8 cellular contexts compared by ENCODE assay signal in the genomic region with DNA sequence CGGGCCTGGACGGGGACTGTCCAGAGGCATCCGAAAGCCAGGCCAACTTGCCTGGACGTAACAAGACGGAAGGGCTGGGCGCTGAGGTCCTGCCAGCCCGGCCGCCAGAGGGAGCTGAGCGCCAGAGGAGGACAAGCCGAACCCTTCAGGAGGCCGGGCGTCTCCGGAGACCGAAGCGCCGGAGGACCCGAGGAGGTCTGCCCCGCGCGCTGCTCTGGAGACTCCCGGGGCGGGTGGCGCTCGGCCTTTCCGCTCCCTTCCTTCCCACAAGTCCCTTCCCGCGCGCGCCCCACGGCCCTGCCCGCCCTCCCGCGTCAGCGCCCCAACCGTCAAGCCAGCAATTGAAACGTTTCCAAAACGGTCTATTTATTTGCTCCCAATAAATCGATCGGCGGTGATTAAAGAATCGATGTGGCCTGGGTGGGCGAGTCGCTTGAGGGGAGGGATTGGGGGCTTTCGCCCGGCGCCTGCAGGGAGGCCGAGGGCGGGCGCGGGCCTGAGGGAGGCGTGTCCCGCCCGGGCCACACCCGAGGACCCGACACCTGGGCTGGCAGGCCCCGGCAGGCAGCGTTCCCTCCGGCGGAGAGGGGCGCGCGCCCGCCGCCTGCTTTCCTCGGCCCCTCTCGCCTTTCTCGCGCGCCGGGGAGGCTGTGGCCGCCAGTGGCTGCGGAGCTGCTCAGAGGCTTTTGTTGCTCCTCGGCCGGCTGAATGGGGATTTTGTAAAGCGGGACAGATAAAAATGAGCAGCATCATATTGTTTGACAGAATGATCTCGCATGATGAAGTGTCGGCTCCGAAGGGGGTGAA. TPM values are rescaled to one million over a fixed set of nuclear protein-coding genes. Genes with fewer than 3 reads are reported as not detected.
DNase-seq lines count a peak whose midpoint lies in the region; ATAC-seq and TF ChIP-seq lines count a peak whose summit lies in the region.

No MANE protein-coding gene starts in this region.

- peaks cover 16% of the 10 kb centered on the region for H3K36me3 Mint-ChIP-seq in activated CD4-positive, alpha-beta memory T cell treated with anti-CD3 and anti-CD28 coated beads for 36 hours
- H3K36me3 Mint-ChIP-seq in nephron progenitor cell (ENCODE audit: low read depth) = no peaks in the 10 kb centered on the region

- H3K4me3 ChIP-seq in BJ (ENCODE audit: low read depth, low read length) = peak overlapping the region; percentile 28
- peak overlapping the region; percentile 24 for H3K4me3 ChIP-seq in fibroblast of mammary gland (ENCODE audit: control insufficient read depth, low read depth, low read length)
- no peak overlapping the region for H3K4me3 ChIP-seq in aorta (ENCODE audit: low read length in 2 of 2)

- H3K4me1 Mint-ChIP-seq in activated CD4-positive, alpha-beta memory T cell treated with anti-CD3 and anti-CD28 coated beads for 36 hours (ENCODE audit: low read depth) = peaks cover 29% of the 10 kb centered on the region
- peaks cover 17% of the 10 kb centered on the region for H3K4me1 Mint-ChIP-seq in nephron progenitor cell

- WGBS in aorta, 2 donors = 1 to 3% methylated on average over 58 to 78 of the region's 78 CpGs

- peaks cover 2% of the 10 kb centered on the region for H3K9me3 ChIP-seq in aorta (ENCODE audit: control insufficient read depth, low read length)

- H3K36me3 ChIP-seq in BJ (ENCODE audit: control insufficient read depth, insufficient read depth, low read length) = no peaks in the 10 kb centered on the region
- no peaks in the 10 kb centered on the region for H3K36me3 ChIP-seq in aorta (ENCODE audit: control insufficient read depth in 1 of 2, insufficient read depth in 2 of 2, low read length in 1 of 2)

- no peaks in the 10 kb centered on the region for H3K4me1 ChIP-seq in aorta (ENCODE audit: control insufficient read depth in 1 of 2, insufficient read depth in 2 of 2, low read length in 2 of 2)

- H3K27me3 ChIP-seq in BJ (ENCODE audit: control insufficient read depth, insufficient read depth, low read length) = peaks cover 48% of the 10 kb centered on the region
- no peaks in the 10 kb centered on the region for H3K27me3 ChIP-seq in aorta (ENCODE audit: control insufficient read depth in 1 of 2, insufficient read depth in 2 of 2, low read length in 1 of 2)

- H3K4me3 Mint-ChIP-seq in activated CD4-positive, alpha-beta memory T cell treated with anti-CD3 and anti-CD28 coated beads for 36 hours = peak overlapping the region; percentile 53
- H3K4me3 Mint-ChIP-seq in nephron progenitor cell = peak overlapping the region; percentile 76

- intact Hi-C loops in activated CD4-positive, alpha-beta memory T cell treated with anti-CD3 and anti-CD28 coated beads for 36 hours (cut with micrococcal nuclease) = loop anchor here (1.0 to 10.0 kb wide), 3 partner anchors 10 to 928 kb away; no protein-coding TSS in a partner anchor
- intact Hi-C loops in aorta (cut with DNase I) = no loop called here

- TF ChIP-seq CTCF in BJ (IDR thresholded peaks at IDR 0.05; ENCODE audit: insufficient read depth, low read depth, low read length) (peak; percentile 70), fibroblast of mammary gland (conservative IDR thresholded peaks at IDR 0.05; ENCODE audit: control insufficient read depth, insufficient read depth, low read depth, low read length) (peak; percentile 32), nephron progenitor cell (IDR thresholded peaks at IDR 0.05) (peak; percentile 56)

- H3K27ac ChIP-seq in aorta (ENCODE audit: low read depth in 1 of 2, low read length in 2 of 2) = no peak overlapping the region

- H3K27ac Mint-ChIP-seq in activated CD4-positive, alpha-beta memory T cell treated with anti-CD3 and anti-CD28 coated beads for 36 hours = no peak overlapping the region
- no peak overlapping the region for H3K27ac Mint-ChIP-seq in nephron progenitor cell

- peaks cover 67% of the 10 kb centered on the region for H3K27me3 Mint-ChIP-seq in activated CD4-positive, alpha-beta memory T cell treated with anti-CD3 and anti-CD28 coated beads for 36 hours
- peaks cover 99% of the 10 kb centered on the region for H3K27me3 Mint-ChIP-seq in nephron progenitor cell (ENCODE audit: low read depth, poor library complexity)

- ATAC-seq in GM19043 (IDR thresholded peaks at IDR 0.05; ENCODE audit: low read depth, unreplicated experiment) = peak; percentile 52
- ATAC-seq in HG03342 (IDR thresholded peaks at IDR 0.05; ENCODE audit: unreplicated experiment) = peak; percentile 73
- ATAC-seq in aorta (ENCODE audit: low FRiP score) = peak; percentile 63

- H3K9me3 Mint-ChIP-seq in activated CD4-positive, alpha-beta memory T cell treated with anti-CD3 and anti-CD28 coated beads for 36 hours = peaks cover 3% of the 10 kb centered on the region
- peaks cover 17% of the 10 kb centered on the region for H3K9me3 Mint-ChIP-seq in nephron progenitor cell

- no peak for DNase-seq in BJ (ENCODE audit: low read depth)
- DNase-seq in NCI-H446 (lab: John Stamatoyannopoulos, UW) = peak; percentile 55 to 86
- DNase-seq in activated CD4-positive, alpha-beta memory T cell treated with anti-CD3 and anti-CD28 coated beads for 36 hours = peak; percentile 72
- peak; percentile 63 for DNase-seq in fibroblast of mammary gland (ENCODE audit: low read depth)
- peak; percentile 76 for DNase-seq in nephron progenitor cell
- peak; percentile 81 to 84 for DNase-seq in aorta

- POLR2A ChIA-PET in BJ (lab: Charles Lee) = no interaction called here
- POLR2A ChIA-PET in activated CD4-positive, alpha-beta memory T cell treated with anti-CD3 and anti-CD28 coated beads for 36 hours (lab: Charles Lee) = no interaction called here

- CTCF ChIA-PET in BJ (lab: Yijun Ruan, JAX) = interaction anchor here (0.5 to 2.3 kb wide), 7 partner anchors 10 to 221 kb away, joined by 3 to 7 read pairs (median 3); no protein-coding TSS in a partner anchor
- CTCF ChIA-PET in activated CD4-positive, alpha-beta memory T cell treated with anti-CD3 and anti-CD28 coated beads for 36 hours (lab: Charles Lee) = interaction anchor here (0.7 to 2.8 kb wide), 7 partner anchors 9 to 476 kb away, joined by 3 to 11 read pairs (median 4); no protein-coding TSS in a partner anchor

RNA-seq across cellular contexts. Expression of a gene that starts 5.2 kb away (rescaled TPM):
- not detected in 2 replicates for polyA plus RNA-seq in BJ (2011; rRNA removed)
- polyA minus RNA-seq in BJ (2011; rRNA and poly(A)+ RNA removed) = not detected in 2 replicates
- not detected for total RNA-seq in activated CD4-positive, alpha-beta memory T cell treated with anti-CD3 and anti-CD28 coated beads for 36 hours
- total RNA-seq in aorta = 1 to 10 TPM in 1 of 2 donors, under 1 TPM in 1; 0.52 to 1.7 TPM
- polyA plus RNA-seq in aorta = not detected

RNA-seq across cellular contexts. Expression of a gene that starts 50.2 kb away (rescaled TPM):
- polyA plus RNA-seq in BJ (2011; rRNA removed) (3.1 and 7.6 TPM in 2 replicates), aorta (1 to 10 TPM; 2.4 to 8.9 TPM)
- 1.7 and 2.7 TPM in 2 replicates for polyA minus RNA-seq in BJ (2011; rRNA and poly(A)+ RNA removed)
- total RNA-seq in activated CD4-positive, alpha-beta memory T cell treated with anti-CD3 and anti-CD28 coated beads for 36 hours = 10 to 100 TPM; 16.0 to 18.8 TPM
- total RNA-seq in aorta = 10 to 100 TPM in 1 of 2 donors, 1 to 10 TPM in 1; 7.9 to 11.0 TPM

Comparison
In these comparisons a context has a peak if more than half of its experiments do, and no peak if none do; other contexts are left out.
1. H3K4me3 ChIP-seq: peak in BJ (single experiment) and fibroblast of mammary gland (single experiment); none in aorta (0 of 2).
2. Peak in every context shown above with its lines, with median percentiles within 50 percentile points of each other: CTCF ChIP-seq and ATAC-seq.